Comparison of ENCODE assay signal across 11 cellular contexts in genomic region chr6:5619249-5619648, GRCh38.
DNase-seq lines count a peak whose midpoint lies in the region; ATAC-seq and TF ChIP-seq lines count a peak whose summit lies in the region.
"Had no signal": no experiment of that assay in that cellular context is flagged by ENCODE, and none has a peak within 500 bp of the region (broad histone marks: within the 10 kb centered on the region; RNA-seq: fewer than 3 reads in every experiment).

No MANE protein-coding gene starts in this region.

- H3K18ac ChIP-seq in trophoblast cell (ENCODE audit: low read length): no peak overlapping the region

- H2BK5ac ChIP-seq in trophoblast cell (ENCODE audit: low read depth, low read length, poor library complexity): no peak overlapping the region

- no peak overlapping the region for H3K4me2 ChIP-seq in trophoblast cell (ENCODE audit: low read length)

- H3K9ac ChIP-seq in trophoblast cell (ENCODE audit: low read length): no peak overlapping the region

- H3K27me3 Mint-ChIP-seq in activated T-cell treated with anti-CD3 and anti-CD28 coated beads, Interleukin-2, amount 50 U/mL, for 72 hours (ENCODE audit: low read depth): no peaks in the 10 kb centered on the region
- H3K27me3 Mint-ChIP-seq in progenitor cell of endocrine pancreas: no peaks in the 10 kb centered on the region

- no peaks in the 10 kb centered on the region for H3K9me3 ChIP-seq in trophoblast cell (ENCODE audit: insufficient read depth, low read depth, low read length)
- H3K9me3 ChIP-seq: right lobe of liver, upper lobe of right lung had no signal

- no peaks in the 10 kb centered on the region for H3K27me3 ChIP-seq in trophoblast cell (ENCODE audit: insufficient read depth, low read length)
- H3K27me3 ChIP-seq: right lobe of liver, upper lobe of right lung had no signal

- H2AK5ac ChIP-seq in trophoblast cell (ENCODE audit: low read length): no peak overlapping the region

- no peaks in the 10 kb centered on the region for H3K79me2 ChIP-seq in trophoblast cell (ENCODE audit: control insufficient read depth, insufficient read depth, low read length, poor library complexity)

- peak; percentile 78 for ATAC-seq in HG03342 (IDR thresholded peaks at IDR 0.05; ENCODE audit: unreplicated experiment)
- ATAC-seq in activated T-cell treated with anti-CD3 and anti-CD28 coated beads, Interleukin-2, amount 50 U/mL, for 72 hours (replicated peaks in 1 of 2): peak; percentile 75 to 84
- ATAC-seq in stimulated activated naive CD8-positive, alpha-beta T cell treated with anti-CD3 and anti-CD28 coated beads, Interleukin-15, Interleukin-2, amounts not matched to agents 100 U/mL and 50 U/mL, for 24 hours: peak; percentile 75
- ATAC-seq: upper lobe of right lung had no signal

- no peak overlapping the region for H3K23ac ChIP-seq in trophoblast cell (ENCODE audit: low read length)

- H3K4me1 Mint-ChIP-seq in activated T-cell treated with anti-CD3 and anti-CD28 coated beads, Interleukin-2, amount 50 U/mL, for 72 hours (ENCODE audit: low read depth): peaks cover 14% of the 10 kb centered on the region
- H3K4me1 Mint-ChIP-seq in progenitor cell of endocrine pancreas (ENCODE audit: low read depth): no peaks in the 10 kb centered on the region

- peak overlapping the region; percentile 57 for H3K27ac Mint-ChIP-seq in activated T-cell treated with anti-CD3 and anti-CD28 coated beads, Interleukin-2, amount 50 U/mL, for 72 hours
- H3K27ac Mint-ChIP-seq in progenitor cell of endocrine pancreas: no peak overlapping the region

- DNase-seq in activated T-cell treated with anti-CD3 and anti-CD28 coated beads for 1 hour (ENCODE audit: low read depth): peak; percentile 17
- no peak for DNase-seq in activated T-cell treated with anti-CD3 and anti-CD28 coated beads for 4 hours
- peak; percentile 33 to 50 for DNase-seq in activated T-cell treated with anti-CD3 and anti-CD28 coated beads, Interleukin-2, amount 50 U/mL, for 72 hours
- DNase-seq in stimulated activated naive CD8-positive, alpha-beta T cell treated with anti-CD3 and anti-CD28 coated beads, Interleukin-15, Interleukin-2, amounts not matched to agents 100 U/mL and 50 U/mL, for 24 hours: peak; percentile 24
- no peak for DNase-seq in progenitor cell of endocrine pancreas (ENCODE audit: low spot score, unreplicated experiment)
- no peak for DNase-seq in NCI-H446 (lab: John Stamatoyannopoulos, UW)
- no peak for DNase-seq in trophoblast cell
- DNase-seq: NCI-H524, right lobe of liver, upper lobe of right lung had no signal

- no peak overlapping the region for H2BK12ac ChIP-seq in trophoblast cell (ENCODE audit: low read length)

- no peak overlapping the region for H3K27ac ChIP-seq in trophoblast cell (ENCODE audit: low read depth, low read length)
- H3K27ac ChIP-seq: right lobe of liver, upper lobe of right lung had no signal

- WGBS in trophoblast cell (ENCODE audit: extremely low coverage, insufficient coverage, insufficient read length): no CpG with 5 or more reads among the region's 3 CpGs

- no peak overlapping the region for H3K4me3 ChIP-seq in trophoblast cell (ENCODE audit: low read depth, low read length)
- H3K4me3 ChIP-seq: right lobe of liver, upper lobe of right lung had no signal

- no peak overlapping the region for H4K91ac ChIP-seq in trophoblast cell (ENCODE audit: low read depth, low read length)

- H3K4me3 Mint-ChIP-seq in activated T-cell treated with anti-CD3 and anti-CD28 coated beads, Interleukin-2, amount 50 U/mL, for 72 hours: peak overlapping the region; percentile 1 to 27
- no peak overlapping the region for H3K4me3 Mint-ChIP-seq in progenitor cell of endocrine pancreas (ENCODE audit: low read depth)

- no peaks in the 10 kb centered on the region for H3K9me3 Mint-ChIP-seq in activated T-cell treated with anti-CD3 and anti-CD28 coated beads, Interleukin-2, amount 50 U/mL, for 72 hours
- H3K9me3 Mint-ChIP-seq in progenitor cell of endocrine pancreas (ENCODE audit: low read depth): peaks cover 12% of the 10 kb centered on the region

- no peak overlapping the region for H4K12ac ChIP-seq in trophoblast cell (ENCODE audit: low read depth, low read length)

- no peaks in the 10 kb centered on the region for H3K4me1 ChIP-seq in trophoblast cell (ENCODE audit: control insufficient read depth in 1 of 2, insufficient read depth in 2 of 2, low read length in 2 of 2)
- H3K4me1 ChIP-seq: right lobe of liver, upper lobe of right lung had no signal

- peaks cover 4% of the 10 kb centered on the region in 2 donors for H3K36me3 Mint-ChIP-seq in activated T-cell treated with anti-CD3 and anti-CD28 coated beads, Interleukin-2, amount 50 U/mL, for 72 hours (ENCODE audit: insufficient read depth in 2 of 2)
- H3K36me3 Mint-ChIP-seq in progenitor cell of endocrine pancreas (ENCODE audit: insufficient read depth): peaks cover 16% of the 10 kb centered on the region

- TF ChIP-seq CTCF in progenitor cell of endocrine pancreas (IDR thresholded peaks at IDR 0.05; ENCODE audit: unreplicated experiment): no peak

- no peak overlapping the region for H4K8ac ChIP-seq in trophoblast cell (ENCODE audit: low read depth, low read length)

- H2BK120ac ChIP-seq in trophoblast cell (ENCODE audit: insufficient read depth, low read length, poor library complexity): no peak overlapping the region

- no peak overlapping the region for H3K14ac ChIP-seq in trophoblast cell (ENCODE audit: low read length)

- no peaks in the 10 kb centered on the region for H3K79me1 ChIP-seq in trophoblast cell (ENCODE audit: low read length)

- H2AFZ ChIP-seq in trophoblast cell (ENCODE audit: insufficient read depth, low read length, poor library complexity): no peak overlapping the region

- no peak overlapping the region for H3K4ac ChIP-seq in trophoblast cell (ENCODE audit: low read depth, low read length)

- no peaks in the 10 kb centered on the region for H3K36me3 ChIP-seq in trophoblast cell (ENCODE audit: control insufficient read depth in 1 of 2, insufficient read depth in 2 of 2, low read length in 2 of 2)
- H3K36me3 ChIP-seq: right lobe of liver, upper lobe of right lung had no signal

Comparison
In these comparisons a context has a peak if more than half of its experiments do, and no peak if none do; other contexts are left out.
1. DNase-seq: peak in activated T-cell treated with anti-CD3 and anti-CD28 coated beads for 1 hour (single experiment), activated T-cell treated with anti-CD3 and anti-CD28 coated beads, Interleukin-2, amount 50 U/mL, for 72 hours (2 of 2) and stimulated activated naive CD8-positive, alpha-beta T cell treated with anti-CD3 and anti-CD28 coated beads, Interleukin-15, Interleukin-2, amounts not matched to agents 100 U/mL and 50 U/mL, for 24 hours (single experiment); none in activated T-cell treated with anti-CD3 and anti-CD28 coated beads for 4 hours (single experiment), progenitor cell of endocrine pancreas (single experiment), NCI-H446 (0 of 2) and trophoblast cell (0 of 2).
2. Peak in every context shown above with its lines, with median percentiles within 50 percentile points of each other: ATAC-seq.